In genomic region chr11:73760680-73761402, GRCh38 we compare ENCODE assay signal across 8 cellular contexts. TPM values are rescaled to one million over a fixed set of nuclear protein-coding genes. Genes with fewer than 3 reads are reported as not detected.
DNase-seq lines count a peak whose midpoint lies in the region; ATAC-seq and TF ChIP-seq lines count a peak whose summit lies in the region.

Gene RAB6A, minus strand, starts transcription at chr11:73761074. Its CDS starts 439 bp downstream, at chr11:73760635.

- peaks cover 10% of the 10 kb centered on the region for H3K36me3 Mint-ChIP-seq in activated T-cell treated with anti-CD3 and anti-CD28 coated beads, Interleukin-2, amount 50 U/mL, for 24 hours (ENCODE audit: low read depth)

- peak within 1 kb of the TSS; percentile 56 for H3K4me3 ChIP-seq in mucosa of stomach (ENCODE audit: low read length)

- H3K27ac Mint-ChIP-seq in activated T-cell treated with anti-CD3 and anti-CD28 coated beads, Interleukin-2, amount 50 U/mL, for 24 hours: peak within 1 kb of the TSS; percentile 96

- peak within 1 kb of the TSS; percentile 90 for H3K4me3 Mint-ChIP-seq in activated T-cell treated with anti-CD3 and anti-CD28 coated beads, Interleukin-2, amount 50 U/mL, for 24 hours

- no peaks in the 10 kb centered on the region for H3K36me3 ChIP-seq in mucosa of stomach (ENCODE audit: control insufficient read depth, insufficient read depth, low read length)

- no peaks in the 10 kb centered on the region for H3K9me3 Mint-ChIP-seq in activated T-cell treated with anti-CD3 and anti-CD28 coated beads, Interleukin-2, amount 50 U/mL, for 24 hours

- peak within 1 kb of the TSS; percentile 95 for H3K9ac ChIP-seq in mucosa of stomach (ENCODE audit: low read length)

- DNase-seq in DMS79 treated with DMSO at 0.1 percent for 48 hours (lab: John Stamatoyannopoulos, UW) (peak; percentile 100), KG1 (lab: John Stamatoyannopoulos, UW) (peak; percentile 100), erythroblast (lab: John Stamatoyannopoulos, UW) (peak; percentile 100)
- DNase-seq in activated T-cell treated with anti-CD3 and anti-CD28 coated beads, Interleukin-2, amount 50 U/mL, for 24 hours: peak; percentile 99
- DNase-seq in stimulated activated CD8-positive, alpha-beta memory T cell treated with anti-CD3 and anti-CD28 coated beads, Interleukin-7, amount 100 ng/mL, for 1 hour (ENCODE audit: low read depth in 2 of 2): peak; percentile 96 to 98

- no peaks in the 10 kb centered on the region for H3K27me3 ChIP-seq in mucosa of stomach (ENCODE audit: control insufficient read depth, insufficient read depth, low read length)

- H3K4me1 Mint-ChIP-seq in activated T-cell treated with anti-CD3 and anti-CD28 coated beads, Interleukin-2, amount 50 U/mL, for 24 hours (ENCODE audit: low read depth): peaks cover 31% of the 10 kb centered on the region

- no peaks in the 10 kb centered on the region for H3K4me1 ChIP-seq in mucosa of stomach (ENCODE audit: control insufficient read depth, insufficient read depth, low read length)

- no peaks in the 10 kb centered on the region for H3K27me3 Mint-ChIP-seq in activated T-cell treated with anti-CD3 and anti-CD28 coated beads, Interleukin-2, amount 50 U/mL, for 24 hours

- peak; percentile 88 for TF ChIP-seq POLR2A in erythroblast (IDR thresholded peaks at IDR 0.05; ENCODE audit: low read length)

- H3K9me3 ChIP-seq in mucosa of stomach (ENCODE audit: control insufficient read depth, low read length): no peaks in the 10 kb centered on the region

- peak; percentile 91 for ATAC-seq in GM21723 (IDR thresholded peaks at IDR 0.05; ENCODE audit: unreplicated experiment)

TF ChIP-seq in PFSK-1, 5 proteins besides CTCF, POLR2A, EP300 and RAD21:
- TF ChIP-seq FOXP2 (optimal IDR thresholded peaks at IDR 0.05; ENCODE audit: borderline replicate concordance, extremely low read depth, extremely low read length, insufficient read depth): peak; percentile 82
- peak; percentile 60 to 64; a peak in 3 of 4 replicates for TF ChIP-seq REST (IDR thresholded peaks at IDR 0.05; ENCODE audit: insufficient read depth in 1 of 2, low read depth in 2 of 2, low read length in 2 of 2)
- TF ChIP-seq TAF1 (IDR thresholded peaks at IDR 0.05; ENCODE audit: borderline replicate concordance, insufficient read depth, low read length): peak; percentile 90
- peak; percentile 88 for TF ChIP-seq POLR2AphosphoS5 (IDR thresholded peaks at IDR 0.05; ENCODE audit: low read depth, low read length)
- TF ChIP-seq SIN3A (IDR thresholded peaks at IDR 0.05; ENCODE audit: borderline replicate concordance, insufficient read depth, low read length): peak; percentile 78; the same call in 1 of the 2 replicates

RNA-seq across cellular contexts. Expression of gene RAB6A, which starts in this region (rescaled TPM):
- 69.0 TPM for polyA plus RNA-seq in PFSK-1 (2012; ENCODE audit: insufficient read length, low read depth)

Comparison
In these comparisons a context has a peak if more than half of its experiments do, and no peak if none do; other contexts are left out.
1. Peak in every context shown above with its lines: DNase-seq, ATAC-seq and H3K4me3 ChIP-seq.